Comparison of ENCODE assay signal across 1 cellular context in genomic region chr1:152047954-152048640, GRCh38.
A peak's percentile ranks its signal among the peaks of the same experiment; 100 is the strongest.
TF ChIP-seq lines count a peak whose summit lies in the region.

No MANE protein-coding gene starts in this region.

TF ChIP-seq in HepG2, 621 proteins besides CTCF, POLR2A, EP300 and RAD21 (continued from another document and continues in another):
- TF ChIP-seq ZNF512B (CRISPR knock-in tag; IDR thresholded peaks at IDR 0.05; ENCODE audit: borderline replicate concordance) (0 out of 2 replicates have a peak, but pooled peaks have one; percentile 74), ZNF124 (CRISPR knock-in tag; IDR thresholded peaks at IDR 0.05) (0 out of 2 replicates have a peak, but pooled peaks have one; percentile 24), PREB (CRISPR knock-in tag; IDR thresholded peaks at IDR 0.05) (no peak), PCBP1 (IDR thresholded peaks at IDR 0.05; ENCODE audit: borderline replicate concordance, low read depth, low read length) (no peak), FOSL1 (CRISPR knock-in tag; IDR thresholded peaks at IDR 0.05; ENCODE audit: borderline replicate concordance) (peak; percentile 77), FOXK1 (CRISPR knock-in tag; IDR thresholded peaks at IDR 0.05; ENCODE audit: borderline replicate concordance, low read depth) (no peak), NR2F2 (IDR thresholded peaks at IDR 0.05; ENCODE audit: borderline replicate concordance, low read depth) (no peak), ZNF678 (CRISPR knock-in tag; IDR thresholded peaks at IDR 0.05) (no peak), NR3C1 (CRISPR knock-in tag; IDR thresholded peaks at IDR 0.05) (no peak), JUNB (CRISPR knock-in tag; IDR thresholded peaks at IDR 0.05; ENCODE audit: borderline replicate concordance) (no peak), ZNF296 (CRISPR knock-in tag; conservative IDR thresholded peaks at IDR 0.05) (no peak), ZNF30 (CRISPR knock-in tag; IDR thresholded peaks at IDR 0.05) (no peak), ZNF235 (CRISPR knock-in tag; IDR thresholded peaks at IDR 0.05; ENCODE audit: borderline replicate concordance) (no peak), GATAD2A (CRISPR knock-in tag; IDR thresholded peaks at IDR 0.05) (peak; percentile 45; the same call in 1 of the 2 replicates), RAD51 (IDR thresholded peaks at IDR 0.05; ENCODE audit: borderline replicate concordance) (no peak), HMGXB4 (CRISPR knock-in tag; IDR thresholded peaks at IDR 0.05; ENCODE audit: borderline replicate concordance in 1 of 2, low read depth in 1 of 2) (peak; percentile 75 to 85), HDAC1 (CRISPR knock-in tag; IDR thresholded peaks at IDR 0.05) (peak; percentile 78), ZNF839 (CRISPR knock-in tag; IDR thresholded peaks at IDR 0.05; ENCODE audit: borderline replicate concordance) (no peak), TRAFD1 (CRISPR knock-in tag; IDR thresholded peaks at IDR 0.05; ENCODE audit: borderline replicate concordance) (no peak), HNRNPH1 (optimal IDR thresholded peaks at IDR 0.05; ENCODE audit: low read depth, low read length) (no peak), CENPT (CRISPR knock-in tag; IDR thresholded peaks at IDR 0.05; ENCODE audit: low read depth) (no peak), ZNF292 (CRISPR knock-in tag; IDR thresholded peaks at IDR 0.05; ENCODE audit: borderline replicate concordance, low read depth) (peak; percentile 90), FOXC1 (CRISPR knock-in tag; IDR thresholded peaks at IDR 0.05; ENCODE audit: borderline replicate concordance) (peak; percentile 65; the same call in 1 of the 2 replicates), ZNF333 (CRISPR knock-in tag; IDR thresholded peaks at IDR 0.05; ENCODE audit: borderline replicate concordance) (0 out of 2 replicates have a peak, but pooled peaks have one; percentile 42), ZBTB26 (CRISPR knock-in tag; IDR thresholded peaks at IDR 0.05; ENCODE audit: borderline replicate concordance) (0 out of 2 replicates have a peak, but pooled peaks have one; percentile 16), REL (CRISPR knock-in tag; conservative IDR thresholded peaks at IDR 0.05) (no peak), ZNF710 (CRISPR knock-in tag; IDR thresholded peaks at IDR 0.05; ENCODE audit: borderline replicate concordance) (no peak; the same call in 1 of the 2 replicates), STAG1 (CRISPR knock-in tag; IDR thresholded peaks at IDR 0.05) (no peak), CHCHD3 (CRISPR knock-in tag; IDR thresholded peaks at IDR 0.05) (0 out of 2 replicates have a peak, but pooled peaks have one; percentile 64), TP53 (CRISPR knock-in tag; conservative IDR thresholded peaks at IDR 0.05) (no peak), CERS6 (CRISPR knock-in tag; IDR thresholded peaks at IDR 0.05) (no peak), ZNF225 (CRISPR knock-in tag; IDR thresholded peaks at IDR 0.05) (no peak), MEIS2 (CRISPR knock-in tag; IDR thresholded peaks at IDR 0.05) (no peak), ZNF121 (CRISPR knock-in tag; IDR thresholded peaks at IDR 0.05) (no peak), ZBTB20 (CRISPR knock-in tag; IDR thresholded peaks at IDR 0.05; ENCODE audit: borderline replicate concordance, low read depth) (no peak), CSRNP1 (CRISPR knock-in tag; IDR thresholded peaks at IDR 0.05) (peak; percentile 75; the same call in 1 of the 2 replicates), ATF7-NPFF (CRISPR knock-in tag; IDR thresholded peaks at IDR 0.05; ENCODE audit: low read depth) (no peak; the same call in 1 of the 2 replicates), AHDC1 (CRISPR knock-in tag; IDR thresholded peaks at IDR 0.05; ENCODE audit: borderline replicate concordance) (peak; percentile 43; the same call in 1 of the 2 replicates), MLX (CRISPR knock-in tag; IDR thresholded peaks at IDR 0.05) (no peak)
